Comparison of ENCODE assay signal across 10 cellular contexts in the genomic region with DNA sequence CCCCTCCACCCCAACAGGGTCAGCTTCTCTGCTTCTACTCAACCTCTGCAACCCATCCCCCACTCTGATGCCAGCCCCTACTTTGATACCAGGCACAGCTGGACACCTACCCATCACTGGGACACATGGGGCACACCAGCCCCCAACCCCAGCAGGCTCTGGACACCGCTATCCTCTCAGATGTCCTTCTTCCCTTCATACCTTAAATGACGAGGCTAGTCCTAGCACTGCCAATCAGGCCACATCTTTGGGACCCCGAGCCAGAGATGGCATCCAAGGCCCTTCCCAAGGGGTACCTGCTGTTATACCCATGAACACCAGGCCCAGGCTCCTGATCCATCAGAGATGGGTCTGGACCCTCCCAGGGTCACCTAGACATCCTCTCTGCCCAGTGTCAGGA. TPM values are rescaled to one million over a fixed set of nuclear protein-coding genes. Genes with fewer than 3 reads are reported as not detected.
DNase-seq lines count a peak whose midpoint lies in the region; ATAC-seq, FAIRE-seq and TF ChIP-seq lines count a peak whose summit lies in the region.
"Had no signal": no experiment of that assay in that cellular context is flagged by ENCODE, and none has a peak within 500 bp of the region (broad histone marks: within the 10 kb centered on the region; RNA-seq: fewer than 3 reads in every experiment).

No MANE protein-coding gene starts in this region.

- no peak for TF ChIP-seq CTCF in Panc1 (IDR thresholded peaks at IDR 0.05)
- no peak for TF ChIP-seq CTCF in osteoblast (IDR thresholded peaks at IDR 0.05; ENCODE audit: extremely low read depth, low read depth, low read length)
- no peak for TF ChIP-seq CTCF in GM20000 (IDR thresholded peaks at IDR 0.05; ENCODE audit: extremely low read depth, missing control alignments)
- TF ChIP-seq CTCF in kidney (IDR thresholded peaks at IDR 0.05; ENCODE audit: borderline replicate concordance, extremely low read depth, insufficient read depth), result no peak

- FAIRE-seq in kidney (lab: Jason Lieb, UNC), result no peak

- CTCF ChIA-PET in Panc1 (lab: Charles Lee), result interaction anchor here (0.5 kb wide), 1 partner anchor 107 kb away, joined by 4 read pairs; no protein-coding TSS in a partner anchor

- no peaks in the 10 kb centered on the region for H3K27me3 Mint-ChIP-seq in dendritic cell treated with granulocyte-macrophage colony-stimulating factor and Interleukin-4, amounts not matched to agents 40 ng/mL and 50 ng/mL, for 4 days
- H3K27me3 Mint-ChIP-seq: CD4-positive, alpha-beta memory T cell had no signal

- H3K9me3 Mint-ChIP-seq in dendritic cell treated with granulocyte-macrophage colony-stimulating factor and Interleukin-4, amounts not matched to agents 40 ng/mL and 50 ng/mL, for 4 days, result no peaks in the 10 kb centered on the region
- H3K9me3 Mint-ChIP-seq: CD4-positive, alpha-beta memory T cell had no signal

- H3K4me2 ChIP-seq in BLaER1 treated with 17β-estradiol and CSF1 and Interleukin-3, amounts not matched to agents 10 nM and 100 nM, result peak overlapping the region; percentile 32 to 66 (median 51); a peak in 14 of 22 replicates
- H3K4me2 ChIP-seq in osteoblast (ENCODE audit: insufficient read depth, low read length), result no peak overlapping the region

- no peak overlapping the region for H2AFZ ChIP-seq in osteoblast (ENCODE audit: low read length)

- BruUV-seq in Panc1 (replicated peaks; lab: Mats Ljungman, UMichigan), result no TSS peak

- POLR2A ChIA-PET in Panc1 (lab: Charles Lee), result no interaction called here

- H3K36me3 Mint-ChIP-seq in dendritic cell treated with granulocyte-macrophage colony-stimulating factor and Interleukin-4, amounts not matched to agents 40 ng/mL and 50 ng/mL, for 4 days (ENCODE audit: low read depth), result peaks cover 16% of the 10 kb centered on the region
- H3K36me3 Mint-ChIP-seq: CD4-positive, alpha-beta memory T cell had no signal

- intact Hi-C loops in Panc1 (cut with micrococcal nuclease; ENCODE audit: unreplicated experiment), result loop anchor here (2.0 kb wide), 1 partner anchor 141 kb away; no protein-coding TSS in a partner anchor
- intact Hi-C loops in dendritic cell treated with granulocyte-macrophage colony-stimulating factor and Interleukin-4, amounts not matched to agents 40 ng/mL and 50 ng/mL, for 4 days (cut with micrococcal nuclease), result loop anchor here (1.0 kb wide), 1 partner anchor 142 kb away; no protein-coding TSS in a partner anchor
- intact Hi-C loops in kidney (cut with DNase I), result loop anchor here (5.0 kb wide), 1 partner anchor 141 kb away; no protein-coding TSS in a partner anchor

- H3K27ac ChIP-seq in BLaER1 treated with 17β-estradiol and CSF1 and Interleukin-3, amounts not matched to agents 10 nM and 100 nM, result peak overlapping the region in 5 of 11 experiments; percentile 10 to 49 (median 45); a peak in 11 of 22 replicates
- H3K27ac ChIP-seq in Panc1 (ENCODE audit: low read length), result peak overlapping the region; percentile 39; the same call in 1 of the 2 replicates
- no peak overlapping the region for H3K27ac ChIP-seq in osteoblast (ENCODE audit: low read depth, low read length)
- H3K27ac ChIP-seq in kidney (ENCODE audit: low read depth in 2 of 2, low read length in 2 of 2), result no peak overlapping the region

- peaks cover 8 to 94% (median 89%) of the 10 kb centered on the region in 11 experiments; a peak in 21 of 22 replicates for H3K36me3 ChIP-seq in BLaER1 treated with 17β-estradiol and CSF1 and Interleukin-3, amounts not matched to agents 10 nM and 100 nM
- H3K36me3 ChIP-seq in Panc1 (ENCODE audit: control insufficient read depth, insufficient read depth, low read length) (no peaks in the 10 kb centered on the region), osteoblast (ENCODE audit: insufficient read depth, low read length) (peaks cover 25% of the 10 kb centered on the region), kidney (ENCODE audit: control insufficient read depth in 1 of 2, insufficient read depth in 2 of 2, low read length in 2 of 2) (no peaks in the 10 kb centered on the region)

- H3K4me1 Mint-ChIP-seq in dendritic cell treated with granulocyte-macrophage colony-stimulating factor and Interleukin-4, amounts not matched to agents 40 ng/mL and 50 ng/mL, for 4 days (ENCODE audit: low read depth), result peaks cover 5% of the 10 kb centered on the region

- peaks cover 6% of the 10 kb centered on the region for H3K79me2 ChIP-seq in osteoblast (ENCODE audit: insufficient read depth, low read length)

- no peak overlapping the region for H3K4me3 Mint-ChIP-seq in dendritic cell treated with granulocyte-macrophage colony-stimulating factor and Interleukin-4, amounts not matched to agents 40 ng/mL and 50 ng/mL, for 4 days
- H3K4me3 Mint-ChIP-seq: CD4-positive, alpha-beta memory T cell had no signal

- peak overlapping the region; percentile 31 for H3K27ac Mint-ChIP-seq in dendritic cell treated with granulocyte-macrophage colony-stimulating factor and Interleukin-4, amounts not matched to agents 40 ng/mL and 50 ng/mL, for 4 days

- H3K4me1 ChIP-seq in BLaER1 treated with 17β-estradiol and CSF1 and Interleukin-3, amounts not matched to agents 10 nM and 100 nM, result peaks cover 6 to 16% (median 10%) of the 10 kb centered on the region in 10 experiments
- no peaks in the 10 kb centered on the region for H3K4me1 ChIP-seq in Panc1 (ENCODE audit: control insufficient read depth, insufficient read depth, low read length)
- H3K4me1 ChIP-seq in osteoblast (ENCODE audit: insufficient read depth, low read length), result no peaks in the 10 kb centered on the region
- no peaks in the 10 kb centered on the region for H3K4me1 ChIP-seq in kidney (ENCODE audit: control insufficient read depth in 1 of 2, insufficient read depth in 1 of 2, low read depth in 1 of 2, low read length in 2 of 2)

- in situ Hi-C loops in Panc1 (cut with HindIII; ENCODE audit: low pct_unique_long_range_greater_than_20kb, low sequenced_read_pairs), result no loop called here

- no peaks in the 10 kb centered on the region for H3K27me3 ChIP-seq in BLaER1 treated with 17β-estradiol and CSF1 and Interleukin-3, amounts not matched to agents 10 nM and 100 nM
- H3K27me3 ChIP-seq in Panc1 (ENCODE audit: control insufficient read depth, insufficient read depth, low read length) (no peaks in the 10 kb centered on the region), osteoblast (ENCODE audit: insufficient read depth, low read length) (no peaks in the 10 kb centered on the region)

- DNase-seq in Panc1 (ENCODE audit: low read depth, low spot score) (no peak), osteoblast (ENCODE audit: insufficient read length, low spot score, missing footprints) (peak; percentile 46), GM20000 (ENCODE audit: low spot score) (no peak), kidney (no peak)
- DNase-seq: NCI-H2081 treated with DMSO at 0.1 percent for 48 hours, NCI-H524 treated with DMSO at 0.1 percent for 48 hours had no signal

- ATAC-seq in Panc1 (no peak), HG02623 (IDR thresholded peaks at IDR 0.05; ENCODE audit: unreplicated experiment) (no peak)

- no peak overlapping the region for H3K4me3 ChIP-seq in BLaER1 treated with 17β-estradiol and CSF1 and Interleukin-3, amounts not matched to agents 10 nM and 100 nM
- H3K4me3 ChIP-seq in Panc1 (ENCODE audit: low read depth in 2 of 2, low read length in 2 of 2), result no peak overlapping the region
- no peak overlapping the region for H3K4me3 ChIP-seq in osteoblast (ENCODE audit: insufficient read depth, low read length)
- H3K4me3 ChIP-seq in kidney (ENCODE audit: low read length in 2 of 2), result no peak overlapping the region

- no peaks in the 10 kb centered on the region for H3K9me3 ChIP-seq in BLaER1 treated with 17β-estradiol and CSF1 and Interleukin-3, amounts not matched to agents 10 nM and 100 nM (replicated peaks in 1 of 11)
- H3K9me3 ChIP-seq in Panc1 (ENCODE audit: control insufficient read depth, insufficient read depth, low read depth, low read length) (no peaks in the 10 kb centered on the region), osteoblast (ENCODE audit: low read depth, low read length) (no peaks in the 10 kb centered on the region), kidney (ENCODE audit: control insufficient read depth in 1 of 2, low read length in 2 of 2) (no peaks in the 10 kb centered on the region)

- H4K20me1 ChIP-seq in BLaER1 treated with 17β-estradiol and CSF1 and Interleukin-3, amounts not matched to agents 10 nM and 100 nM, result peaks cover 0 to 52% (median 6%) of the 10 kb centered on the region in 11 experiments; a peak in 10 of 22 replicates
- no peaks in the 10 kb centered on the region for H4K20me1 ChIP-seq in osteoblast (ENCODE audit: insufficient read depth, low read length)

- peak overlapping the region in 7 of 11 experiments; percentile 9 to 50 (median 30); a peak in 8 of 22 replicates for H3K9ac ChIP-seq in BLaER1 treated with 17β-estradiol and CSF1 and Interleukin-3, amounts not matched to agents 10 nM and 100 nM
- H3K9ac ChIP-seq in kidney (ENCODE audit: low read length in 2 of 2), result no peak overlapping the region

RNA-seq across cellular contexts. Expression of gene POC1A, which starts 10.6 kb away (rescaled TPM):
- total RNA-seq in Panc1 (2021; ENCODE audit: unreplicated experiment), result 25.7 TPM
- polyA plus RNA-seq in Panc1 (2012; ENCODE audit: insufficient read length), result 17.1 TPM
- 1.8 and 3.2 TPM in 2 replicates for total RNA-seq in osteoblast
- total RNA-seq in kidney, result 2.2 TPM
- 2.5 TPM for polyA plus RNA-seq in kidney (ENCODE audit: insufficient read depth, low read depth, low replicate concordance)

RNA-seq across cellular contexts. Expression of gene ALAS1, which starts 54.3 kb away (rescaled TPM):
- total RNA-seq in Panc1 (2021; ENCODE audit: unreplicated experiment), result 89.4 TPM
- polyA plus RNA-seq in Panc1 (2012; ENCODE audit: insufficient read length), result 80.4 TPM
- 35.4 and 39.1 TPM in 2 replicates for total RNA-seq in osteoblast
- total RNA-seq in kidney, result 42.8 TPM
- 77.2 TPM for polyA plus RNA-seq in kidney (ENCODE audit: insufficient read depth, low read depth, low replicate concordance)

Comparison
In these comparisons a context has a peak if more than half of its experiments do, and no peak if none do; other contexts are left out.
1. H3K9ac ChIP-seq: peak in BLaER1 treated with 17β-estradiol and CSF1 and Interleukin-3, amounts not matched to agents 10 nM and 100 nM (7 of 11); none in kidney (0 of 2).